In genomic region chr15:84737005-84737404, GRCh38 we compare ENCODE assay signal across 16 cellular contexts. TPM values are rescaled to one million over a fixed set of nuclear protein-coding genes. Genes with fewer than 3 reads are reported as not detected.
DNase-seq lines count a peak whose midpoint lies in the region; ATAC-seq and TF ChIP-seq lines count a peak whose summit lies in the region.
"Had no signal": no experiment of that assay in that cellular context is flagged by ENCODE, and none has a peak within 500 bp of the region (broad histone marks: within the 10 kb centered on the region; RNA-seq: fewer than 3 reads in every experiment).

No MANE protein-coding gene starts in this region.

- no peak overlapping the region for H3K27ac ChIP-seq in mammary epithelial cell (ENCODE audit: insufficient read depth, low read depth, low read length)
- H3K27ac ChIP-seq in SU-DHL-6 (ENCODE audit: low read depth, low read length) = peak overlapping the region; percentile 27; the same call in 1 of the 2 replicates
- H3K27ac ChIP-seq: RWPE1, testis had no signal

- DNase-seq in mammary epithelial cell (no peak), MCF 10A (ENCODE audit: unreplicated experiment) (no peak), epidermal melanocyte (ENCODE audit: insufficient read length, low spot score) (peak; percentile 45), NCI-H1436 (lab: John Stamatoyannopoulos, UW) (no peak), ecto neural progenitor cell (ENCODE audit: low spot score) (no peak), DMS114 treated with DMSO at 0.1 percent for 48 hours (lab: John Stamatoyannopoulos, UW; ENCODE audit: unreplicated experiment) (no peak)
- no peak for DNase-seq in stimulated activated naive B cell treated with anti-CD40 and anti-IgM and Interleukin-4, amounts not matched to agents 10 μg/mL and 1 μg/mL and 100 μg/mL, for 72 hours
- DNase-seq: amygdala, DMS53, endodermal cell, hypothalamus, midbrain, testis had no signal

- no peak for TF ChIP-seq CTCF in mammary epithelial cell (conservative IDR thresholded peaks at IDR 0.05 in 1 of 2, IDR thresholded peaks at IDR 0.05 in 1 of 2; ENCODE audit: extremely low read depth in 1 of 2, insufficient read depth in 1 of 2, low read depth in 1 of 2, low read length in 2 of 2)
- no peak for TF ChIP-seq CTCF in MCF 10A (IDR thresholded peaks at IDR 0.05; ENCODE audit: unreplicated experiment)
- TF ChIP-seq CTCF in SU-DHL-6 (IDR thresholded peaks at IDR 0.05; ENCODE audit: insufficient read depth, low read length, poor library complexity, severe bottlenecking) = no peak

- H3K4me1 ChIP-seq in mammary epithelial cell (ENCODE audit: insufficient read depth, low read length) = peaks cover 16% of the 10 kb centered on the region
- H3K4me1 ChIP-seq: testis had no signal

- no peaks in the 10 kb centered on the region for H3K9me3 ChIP-seq in mammary epithelial cell (replicated peaks; ENCODE audit: insufficient read depth, low read length)
- no peaks in the 10 kb centered on the region for H3K9me3 ChIP-seq in SU-DHL-6 (ENCODE audit: insufficient read depth, low read length)
- H3K9me3 ChIP-seq: testis had no signal

- H3K9me2 ChIP-seq in SU-DHL-6 (replicated peaks; ENCODE audit: insufficient read depth, low read length) = no peaks in the 10 kb centered on the region

- H2AFZ ChIP-seq in mammary epithelial cell (ENCODE audit: low read depth, low read length) = peak overlapping the region; percentile 7
- H2AFZ ChIP-seq in SU-DHL-6 (ENCODE audit: low read depth, low read length, severe bottlenecking) = no peak overlapping the region

- ATAC-seq in stimulated activated naive B cell treated with anti-CD40 and anti-IgM and Interleukin-4, amounts not matched to agents 10 μg/mL and 1 μg/mL and 100 μg/mL, for 72 hours (replicated peaks) = no peak
- ATAC-seq: sciatic nerve had no signal

- no peak overlapping the region for H3K4me3 ChIP-seq in mammary epithelial cell (replicated peaks in 1 of 3; ENCODE audit: insufficient read depth in 1 of 3, low read depth in 2 of 3, low read length in 3 of 3)
- no peak overlapping the region for H3K4me3 ChIP-seq in SU-DHL-6 (ENCODE audit: insufficient read depth, low read length, poor library complexity, severe bottlenecking)
- H3K4me3 ChIP-seq: testis had no signal

- no peak overlapping the region for H3K4me3 Mint-ChIP-seq in MCF 10A (ENCODE audit: unreplicated experiment)
- no peak overlapping the region for H3K4me3 Mint-ChIP-seq in stimulated activated naive B cell treated with anti-CD40 and anti-IgM and Interleukin-4, amounts not matched to agents 10 μg/mL and 1 μg/mL and 100 μg/mL, for 72 hours
- H3K4me3 Mint-ChIP-seq: endodermal cell had no signal

- CTCF ChIA-PET in mammary epithelial cell (lab: Charles Lee; ENCODE audit: low non-redundant PET) (interaction anchor here (0.6 kb wide), 1 partner anchor 82 kb away, joined by 3 read pairs; no protein-coding TSS in a partner anchor), MCF 10A (lab: Yijun Ruan, JAX) (interaction anchor here (0.6 kb wide), 1 partner anchor 149 kb away, joined by 3 read pairs; no protein-coding TSS in a partner anchor)

- H3K79me2 ChIP-seq in mammary epithelial cell (ENCODE audit: insufficient read depth, low read length) = no peaks in the 10 kb centered on the region
- no peaks in the 10 kb centered on the region for H3K79me2 ChIP-seq in SU-DHL-6 (ENCODE audit: insufficient read depth, low read length)

- BruUV-seq in mammary epithelial cell (replicated peaks; lab: Mats Ljungman, UMichigan) (no TSS peak), MCF 10A (replicated peaks; lab: Mats Ljungman, UMichigan) (no TSS peak)

- POLR2A ChIA-PET in MCF 10A (lab: Yijun Ruan, JAX) = interaction anchor here (1.0 to 3.2 kb wide), 3 partner anchors 11 to 99 kb away, joined by 3 to 31 read pairs (median 3); partner anchors contain the start of gene SEC11A

- WGBS in mammary epithelial cell (ENCODE audit: low coverage, missing lambda C conversion rate) = 10% methylated on average over 2 of the region's 2 CpGs

- H4K20me1 ChIP-seq in mammary epithelial cell (ENCODE audit: insufficient read depth, low read length) = no peaks in the 10 kb centered on the region
- H4K20me1 ChIP-seq in SU-DHL-6 (ENCODE audit: low read depth, low read length) = no peaks in the 10 kb centered on the region

- H3K36me3 ChIP-seq in mammary epithelial cell (ENCODE audit: insufficient read depth, low read length) = no peaks in the 10 kb centered on the region
- no peaks in the 10 kb centered on the region for H3K36me3 ChIP-seq in SU-DHL-6 (ENCODE audit: low read length)

- no peak overlapping the region for H3K4me2 ChIP-seq in mammary epithelial cell (ENCODE audit: insufficient read depth, low read depth, low read length)
- H3K4me2 ChIP-seq in SU-DHL-6 (ENCODE audit: low read depth, low read length, poor library complexity, severe bottlenecking) = no peak overlapping the region

- H3K9ac ChIP-seq in mammary epithelial cell (ENCODE audit: insufficient read depth, low read length) (no peak overlapping the region), SU-DHL-6 (ENCODE audit: low read length) (no peak overlapping the region)

- no peaks in the 10 kb centered on the region for H3K27me3 ChIP-seq in mammary epithelial cell (ENCODE audit: insufficient read depth, low read length)
- H3K27me3 ChIP-seq in SU-DHL-6 (ENCODE audit: low read length) = no peaks in the 10 kb centered on the region
- H3K27me3 ChIP-seq: testis had no signal

- H3K4me1 Mint-ChIP-seq in MCF 10A (ENCODE audit: insufficient read depth, unreplicated experiment) = peaks cover 20% of the 10 kb centered on the region
- H3K4me1 Mint-ChIP-seq in stimulated activated naive B cell treated with anti-CD40 and anti-IgM and Interleukin-4, amounts not matched to agents 10 μg/mL and 1 μg/mL and 100 μg/mL, for 72 hours = peaks cover 26 to 42% of the 10 kb centered on the region in 2 donors

- H3F3A ChIP-seq in SU-DHL-6 (ENCODE audit: insufficient read depth) = peaks cover 26% of the 10 kb centered on the region

- dilution Hi-C loops in mammary epithelial cell (cut with HindIII; ENCODE audit: low sequenced_read_pairs) = no loop called here

- H3K36me3 Mint-ChIP-seq in MCF 10A (ENCODE audit: insufficient read depth, unreplicated experiment) = no peaks in the 10 kb centered on the region
- H3K36me3 Mint-ChIP-seq in stimulated activated naive B cell treated with anti-CD40 and anti-IgM and Interleukin-4, amounts not matched to agents 10 μg/mL and 1 μg/mL and 100 μg/mL, for 72 hours = no peaks in the 10 kb centered on the region

- intact Hi-C loops in mammary epithelial cell (cut with micrococcal nuclease) = no loop called here
- intact Hi-C loops in MCF 10A (cut with micrococcal nuclease) = no loop called here

- in situ Hi-C loops in mammary epithelial cell (cut with MboI; ENCODE audit: low sequenced_read_pairs in 2 of 2) = no loop called here

- no peaks in the 10 kb centered on the region for H3K27me3 Mint-ChIP-seq in MCF 10A (ENCODE audit: insufficient read depth, unreplicated experiment)
- no peaks in the 10 kb centered on the region for H3K27me3 Mint-ChIP-seq in stimulated activated naive B cell treated with anti-CD40 and anti-IgM and Interleukin-4, amounts not matched to agents 10 μg/mL and 1 μg/mL and 100 μg/mL, for 72 hours

- H3K27ac Mint-ChIP-seq in MCF 10A (ENCODE audit: low read depth, unreplicated experiment) = no peak overlapping the region
- H3K27ac Mint-ChIP-seq in stimulated activated naive B cell treated with anti-CD40 and anti-IgM and Interleukin-4, amounts not matched to agents 10 μg/mL and 1 μg/mL and 100 μg/mL, for 72 hours = peak overlapping the region; percentile 26

- H3K9me3 Mint-ChIP-seq in MCF 10A (ENCODE audit: unreplicated experiment) = no peaks in the 10 kb centered on the region
- H3K9me3 Mint-ChIP-seq in stimulated activated naive B cell treated with anti-CD40 and anti-IgM and Interleukin-4, amounts not matched to agents 10 μg/mL and 1 μg/mL and 100 μg/mL, for 72 hours = no peaks in the 10 kb centered on the region
- H3K9me3 Mint-ChIP-seq: endodermal cell had no signal

RNA-seq across cellular contexts. Expression of gene ZNF592, which starts 11.4 kb away (rescaled TPM):
- total RNA-seq in mammary epithelial cell = 10 to 100 TPM in 1 of 2 donors, 1 to 10 TPM in 1; 9.7 to 19.5 TPM
- 9.1 TPM for polyA plus RNA-seq in mammary epithelial cell
- polyA minus RNA-seq in mammary epithelial cell = 20.7 TPM
- total RNA-seq in MCF 10A (2022) = 27.0 and 27.5 TPM in 2 replicates

RNA-seq across cellular contexts. Expression of gene SEC11A, which starts 21.1 kb away (rescaled TPM):
- total RNA-seq in mammary epithelial cell (100 to 1,000 TPM; 130 to 146 TPM), MCF 10A (2022) (192 and 197 TPM in 2 replicates)
- polyA plus RNA-seq in mammary epithelial cell = 107 TPM
- 39.0 TPM for polyA minus RNA-seq in mammary epithelial cell
